Comparison of ENCODE assay signal across 7 cellular contexts in genomic region chr5:68251804-68252648, GRCh38. TPM values are rescaled to one million over a fixed set of nuclear protein-coding genes. Genes with fewer than 3 reads are reported as not detected.
DNase-seq lines count a peak whose midpoint lies in the region; ATAC-seq, FAIRE-seq and TF ChIP-seq lines count a peak whose summit lies in the region.

No MANE protein-coding gene starts in this region.

- BruUV-seq in MCF 10A (replicated peaks; lab: Mats Ljungman, UMichigan): no TSS peak

- no peaks in the 10 kb centered on the region for H3K27me3 Mint-ChIP-seq in MCF 10A (ENCODE audit: insufficient read depth, unreplicated experiment)

- H3K9me3 Mint-ChIP-seq in MCF 10A (ENCODE audit: unreplicated experiment): no peaks in the 10 kb centered on the region

- POLR2A ChIA-PET in MCF 10A (lab: Yijun Ruan, JAX): interaction anchor here (0.6 to 5.3 kb wide), 22 partner anchors 10 to 1437 kb away, joined by 3 to 54 read pairs (median 3); partner anchors contain the start of gene PIK3R1

- DNase-seq in NCI-H226 (peak; percentile 15), MCF 10A (ENCODE audit: unreplicated experiment) (peak; percentile 47), right lobe of liver (no peak), COLO668 (lab: John Stamatoyannopoulos, UW; ENCODE audit: unreplicated experiment) (no peak), small intestine (no peak), NCI-H510A (lab: John Stamatoyannopoulos, UW) (no peak)

- WGBS in right lobe of liver (ENCODE audit: insufficient coverage, low coverage, low lambda C conversion rate, missing lambda C conversion rate): 41% methylated on average over 6 of the region's 7 CpGs
- WGBS in small intestine, 3 donors: 40 to 60% (median 54%) methylated on average over 7 of the region's 7 CpGs

- no peak for TF ChIP-seq POLR2A in right lobe of liver (IDR thresholded peaks at IDR 0.05)

- intact Hi-C loops in MCF 10A (cut with micrococcal nuclease) (loop anchor here (1.0 to 2.0 kb wide), 5 partner anchors 37 to 1095 kb away; partner anchors contain the start of gene PIK3R1), right lobe of liver (cut with DNase I) (no loop called here)

- peak overlapping the region; percentile 61 for H3K4me3 Mint-ChIP-seq in MCF 10A (ENCODE audit: unreplicated experiment)

- peaks cover 88% of the 10 kb centered on the region for H3K36me3 Mint-ChIP-seq in MCF 10A (ENCODE audit: insufficient read depth, unreplicated experiment)

- ATAC-seq in right lobe of liver: peak; percentile 5 to 14 (median 6)

- peak overlapping the region; percentile 47 for H3K27ac Mint-ChIP-seq in MCF 10A (ENCODE audit: low read depth, unreplicated experiment)

- H3K4me1 Mint-ChIP-seq in MCF 10A (ENCODE audit: insufficient read depth, unreplicated experiment): peaks cover 78% of the 10 kb centered on the region

- H3K27ac ChIP-seq in right lobe of liver (peak overlapping the region in 2 of 3 donors; percentile 9 to 49), temporal lobe (ENCODE audit: low read depth, low read length) (peak overlapping the region; percentile 11), small intestine (ENCODE audit: low read depth in 1 of 2, low read length in 1 of 2) (peak overlapping the region in 1 of 2 donors; percentile 66)

- H3K36me3 ChIP-seq in right lobe of liver (no peaks in the 10 kb centered on the region), small intestine (ENCODE audit: control insufficient read depth in 2 of 2, insufficient read depth in 2 of 2, low read length in 2 of 2) (no peaks in the 10 kb centered on the region)

- H3K27me3 ChIP-seq in right lobe of liver (no peaks in the 10 kb centered on the region), small intestine (ENCODE audit: control insufficient read depth in 2 of 2, insufficient read depth in 2 of 2, low read length in 2 of 2) (no peaks in the 10 kb centered on the region)

- no peak for FAIRE-seq in small intestine (lab: Jason Lieb, UNC)

- TF ChIP-seq CTCF in MCF 10A (IDR thresholded peaks at IDR 0.05; ENCODE audit: unreplicated experiment) (no peak), right lobe of liver (IDR thresholded peaks at IDR 0.05) (no peak)

- CTCF ChIA-PET in MCF 10A (lab: Yijun Ruan, JAX): interaction anchor here (0.6 to 2.4 kb wide), 18 partner anchors 8 to 1093 kb away, joined by 3 to 16 read pairs (median 5); no protein-coding TSS in a partner anchor

- H3K9me3 ChIP-seq in right lobe of liver: no peaks in the 10 kb centered on the region
- no peaks in the 10 kb centered on the region for H3K9me3 ChIP-seq in small intestine (ENCODE audit: control insufficient read depth, low read depth)

- peaks cover 0 to 86% (median 30%) of the 10 kb centered on the region in 4 donors for H3K4me1 ChIP-seq in right lobe of liver
- peaks cover 13 to 34% of the 10 kb centered on the region in 2 donors for H3K4me1 ChIP-seq in small intestine (ENCODE audit: control insufficient read depth in 2 of 2, insufficient read depth in 1 of 2, low read depth in 1 of 2, low read length in 1 of 2)

- no peak overlapping the region for H3K4me3 ChIP-seq in right lobe of liver
- H3K4me3 ChIP-seq in small intestine (ENCODE audit: low read depth in 1 of 2, low read length in 2 of 2): no peak overlapping the region

RNA-seq across cellular contexts. Expression of gene PIK3R1, which starts 36.5 kb away (rescaled TPM):
- total RNA-seq in MCF 10A (2022) (124 and 151 TPM in 2 replicates), right lobe of liver (100 to 1,000 TPM in 2 of 6 experiments, 10 to 100 TPM in 4; 36.3 to 173 (median 72.8) TPM), temporal lobe (114 TPM)
- 10 to 100 TPM in 1 of 3 donors, 1 to 10 TPM in 2; 9.2 to 31.1 (median 9.8) TPM for polyA plus RNA-seq in small intestine

Comparison
In these comparisons a context has a peak if more than half of its experiments do, and no peak if none do; other contexts are left out.
1. DNase-seq: peak in NCI-H226 (single experiment) and MCF 10A (single experiment); none in right lobe of liver (0 of 3), COLO668 (single experiment), small intestine (single experiment) and NCI-H510A (single experiment).